Comparison of ENCODE assay signal across 7 cellular contexts in the genomic region with DNA sequence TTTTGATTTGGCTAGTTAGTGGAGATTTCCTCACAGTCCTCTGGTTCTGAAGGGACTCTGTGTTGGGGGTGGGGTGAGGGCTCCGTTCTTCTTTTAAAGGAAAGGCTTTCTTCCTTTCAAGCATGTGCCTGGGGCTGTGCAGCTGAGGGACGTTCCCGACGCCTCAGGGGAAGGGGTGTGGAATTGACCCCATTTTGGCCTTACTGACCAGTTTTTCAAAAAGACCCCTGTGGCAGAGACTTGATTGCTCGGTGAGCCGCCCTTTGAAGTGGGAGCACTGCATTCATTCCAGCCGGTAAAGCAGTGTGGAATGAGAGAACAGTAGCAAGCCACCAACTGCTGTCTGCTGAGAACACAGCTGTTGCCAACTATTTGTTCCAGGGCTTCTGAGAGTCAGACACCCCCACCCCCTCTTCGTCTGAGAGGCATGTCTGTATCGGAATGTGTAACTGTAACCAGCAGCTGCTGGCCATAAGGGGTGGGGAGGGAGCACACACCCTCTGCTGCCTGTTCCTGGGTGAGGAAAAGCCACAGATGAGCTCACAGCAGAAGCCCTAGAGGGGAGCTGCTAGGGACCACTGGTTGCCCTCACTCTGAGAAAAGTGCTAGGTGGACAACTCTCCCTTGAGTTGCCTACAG. TPM values are rescaled to one million over a fixed set of nuclear protein-coding genes. Genes with fewer than 3 reads are reported as not detected.
DNase-seq lines count a peak whose midpoint lies in the region; TF ChIP-seq lines count a peak whose summit lies in the region.

No MANE protein-coding gene starts in this region.

- H3K4me1 Mint-ChIP-seq in activated naive CD8-positive, alpha-beta T cell treated with anti-CD3 and anti-CD28 coated beads for 36 hours, result peaks cover 73% of the 10 kb centered on the region

- DNase-seq in HS-5 (ENCODE audit: low read depth) (peak; percentile 75), cardiac muscle cell (ENCODE audit: low read depth in 1 of 2, low spot score in 1 of 2) (peak; percentile 89 to 98), middle frontal gyrus (ENCODE audit: extremely low spot score, low spot score) (no peak), UCSD-AML1 (lab: John Stamatoyannopoulos, UW; ENCODE audit: unreplicated experiment) (no peak)
- peak; percentile 31 for DNase-seq in activated naive CD8-positive, alpha-beta T cell treated with anti-CD3 and anti-CD28 coated beads for 36 hours
- DNase-seq in activated effector memory CD4-positive, alpha-beta T cell treated with Interleukin-2 at 50 U/mL for 16 hours, result no peak

- H3K4me2 ChIP-seq in parathyroid adenoma (ENCODE audit: low read length), result peak overlapping the region; percentile 70

- H3K4me1 ChIP-seq in cardiac muscle cell (ENCODE audit: low read depth) (peaks cover 66% of the 10 kb centered on the region), parathyroid adenoma (peaks cover 90% of the 10 kb centered on the region)

- peak overlapping the region; percentile 25 for H3K4me3 Mint-ChIP-seq in activated naive CD8-positive, alpha-beta T cell treated with anti-CD3 and anti-CD28 coated beads for 36 hours

- no peaks in the 10 kb centered on the region for H3K9me3 ChIP-seq in cardiac muscle cell (ENCODE audit: low read depth)
- H3K9me3 ChIP-seq in parathyroid adenoma (ENCODE audit: control insufficient read depth, low read length), result no peaks in the 10 kb centered on the region

- no peak overlapping the region for H2AFZ ChIP-seq in parathyroid adenoma

- no peaks in the 10 kb centered on the region for H3K27me3 ChIP-seq in cardiac muscle cell
- H3K27me3 ChIP-seq in parathyroid adenoma (ENCODE audit: control insufficient read depth, insufficient read depth, low read length), result no peaks in the 10 kb centered on the region

- H3K27me3 Mint-ChIP-seq in activated naive CD8-positive, alpha-beta T cell treated with anti-CD3 and anti-CD28 coated beads for 36 hours, result no peaks in the 10 kb centered on the region

- TF ChIP-seq CTCF in cardiac muscle cell (IDR thresholded peaks at IDR 0.05; ENCODE audit: low read depth, low read length) (no peak), parathyroid adenoma (IDR thresholded peaks at IDR 0.05) (no peak)

- peak overlapping the region; percentile 25 for H3K9ac ChIP-seq in parathyroid adenoma

- H3K4me3 ChIP-seq in cardiac muscle cell (peak overlapping the region; percentile 8), parathyroid adenoma (ENCODE audit: low read depth, low read length) (peak overlapping the region; percentile 50)

- peaks cover 29% of the 10 kb centered on the region for H3K79me2 ChIP-seq in parathyroid adenoma

- peaks cover 5% of the 10 kb centered on the region for H3K36me3 Mint-ChIP-seq in activated naive CD8-positive, alpha-beta T cell treated with anti-CD3 and anti-CD28 coated beads for 36 hours

- no peaks in the 10 kb centered on the region for H3K9me3 Mint-ChIP-seq in activated naive CD8-positive, alpha-beta T cell treated with anti-CD3 and anti-CD28 coated beads for 36 hours

- H3K27ac ChIP-seq in cardiac muscle cell (peak overlapping the region; percentile 93), parathyroid adenoma (peak overlapping the region; percentile 99)

- H3K36me3 ChIP-seq in cardiac muscle cell (no peaks in the 10 kb centered on the region), parathyroid adenoma (ENCODE audit: control insufficient read depth, insufficient read depth, low read length) (no peaks in the 10 kb centered on the region)

- no peak overlapping the region for H3K27ac Mint-ChIP-seq in activated naive CD8-positive, alpha-beta T cell treated with anti-CD3 and anti-CD28 coated beads for 36 hours

RNA-seq across cellular contexts. Expression of a gene that starts 33.1 kb away (rescaled TPM):
- 10 to 100 TPM; 11.8 to 12.0 TPM for total RNA-seq in activated naive CD8-positive, alpha-beta T cell treated with anti-CD3 and anti-CD28 coated beads for 36 hours
- 40.6 and 43.9 TPM in 2 replicates for total RNA-seq in cardiac muscle cell
- polyA plus RNA-seq in cardiac muscle cell, result 14.2 and 17.1 TPM in 2 replicates

Comparison
In these comparisons a context has a peak if more than half of its experiments do, and no peak if none do; other contexts are left out.
1. DNase-seq: peak in HS-5 (single experiment), activated naive CD8-positive, alpha-beta T cell treated with anti-CD3 and anti-CD28 coated beads for 36 hours (single experiment) and cardiac muscle cell (2 of 2); none in middle frontal gyrus (single experiment), UCSD-AML1 (single experiment) and activated effector memory CD4-positive, alpha-beta T cell treated with Interleukin-2 at 50 U/mL for 16 hours (single experiment).